In genomic region chr5:179271821-179272325, GRCh38 we compare ENCODE assay signal across 19 cellular contexts.
DNase-seq lines count a peak whose midpoint lies in the region; ATAC-seq, FAIRE-seq and TF ChIP-seq lines count a peak whose summit lies in the region.
"Had no signal": no experiment of that assay in that cellular context is flagged by ENCODE, and none has a peak within 500 bp of the region (broad histone marks: within the 10 kb centered on the region; RNA-seq: fewer than 3 reads in every experiment).

No MANE protein-coding gene starts in this region.

- TF ChIP-seq CTCF in Peyer's patch (IDR thresholded peaks at IDR 0.05) (no peak), choroid plexus epithelial cell (conservative IDR thresholded peaks at IDR 0.05; ENCODE audit: low read depth, low read length) (peak; percentile 6), HepG2 (CRISPR knock-in tag; IDR thresholded peaks at IDR 0.05) (0 out of 2 replicates have a peak, but pooled peaks have one; percentile 29)

- TF ChIP-seq POLR2A in Peyer's patch (IDR thresholded peaks at IDR 0.05) (no peak), HepG2 (IDR thresholded peaks at IDR 0.05; ENCODE audit: insufficient read depth in 1 of 2, low read depth in 2 of 2, low read length in 2 of 2) (no peak)

- WGBS in HepG2 (ENCODE audit: low lambda C conversion rate) = 36% methylated on average over 10 of the region's 13 CpGs

- no peak for TF ChIP-seq EP300 in HepG2 (IDR thresholded peaks at IDR 0.05; ENCODE audit: low read depth in 2 of 2, low read length in 2 of 2)
- TF ChIP-seq EP300 in HepG2 (CRISPR knock-in tag; IDR thresholded peaks at IDR 0.05; ENCODE audit: borderline replicate concordance) = no peak

- H3K4me1 ChIP-seq in Peyer's patch (peaks cover 0 to 4% (median 0%) of the 10 kb centered on the region in 4 donors), HepG2 (ENCODE audit: insufficient read depth, low read length) (peaks cover 42% of the 10 kb centered on the region), skeletal muscle tissue (ENCODE audit: control insufficient read depth in 3 of 3, insufficient read depth in 3 of 3, low read length in 3 of 3) (peaks cover 61 to 79% (median 71%) of the 10 kb centered on the region in 3 donors)
- H3K4me1 ChIP-seq: Caco-2 had no signal

- CTCF ChIA-PET in HepG2 (lab: Yijun Ruan, JAX; ENCODE audit: low intra/inter-chr PET ratio, low total read pairs) = no interaction called here

- H2AFZ ChIP-seq in HepG2 (ENCODE audit: low read length) = no peak overlapping the region

- H3K79me2 ChIP-seq in HepG2 (ENCODE audit: insufficient read depth, low read length) = no peaks in the 10 kb centered on the region

- no peaks in the 10 kb centered on the region for H4K20me1 ChIP-seq in HepG2 (ENCODE audit: insufficient read depth, low read length)

- FAIRE-seq in HepG2 (lab: Jason Lieb, UNC) = no peak

- H3K9ac ChIP-seq in HepG2 (ENCODE audit: insufficient read depth, low read depth, low read length) (no peak overlapping the region), skeletal muscle tissue (ENCODE audit: low read depth in 1 of 3, low read length in 3 of 3) (no peak overlapping the region)

- BruUV-seq in HepG2 (replicated peaks; lab: Mats Ljungman, UMichigan) = no TSS peak

- H3K27me3 ChIP-seq in Peyer's patch (no peaks in the 10 kb centered on the region), HepG2 (ENCODE audit: control insufficient read depth in 1 of 2, insufficient read depth in 2 of 2, low read length in 2 of 2) (no peaks in the 10 kb centered on the region; a peak in 2 of 5 replicates), skeletal muscle tissue (ENCODE audit: control insufficient read depth in 3 of 3, insufficient read depth in 3 of 3, low read length in 3 of 3) (peaks cover 0 to 2% (median 0%) of the 10 kb centered on the region in 3 donors)

- no peaks in the 10 kb centered on the region for H3K36me3 ChIP-seq in Peyer's patch
- H3K36me3 ChIP-seq in HepG2 (replicated peaks in 1 of 2; ENCODE audit: control insufficient read depth in 1 of 2, insufficient read depth in 2 of 2, low read length in 2 of 2) = no peaks in the 10 kb centered on the region
- H3K36me3 ChIP-seq in skeletal muscle tissue (ENCODE audit: control insufficient read depth in 3 of 3, insufficient read depth in 3 of 3, low read length in 3 of 3) = no peaks in the 10 kb centered on the region

- in situ Hi-C loops in HepG2 (cut with HindIII; ENCODE audit: extremely low pct_ligation_motif_present, low pct_unique_long_range_greater_than_20kb) = no loop called here

- no peak for TF ChIP-seq RAD21 in HepG2 (CRISPR knock-in tag; IDR thresholded peaks at IDR 0.05)

- POLR2A ChIA-PET in HepG2 (lab: Yijun Ruan, JAX) = no interaction called here

- DNase-seq in Peyer's patch = peak in 2 of 3 donors; percentile 19 to 40
- DNase-seq in choroid plexus epithelial cell (ENCODE audit: low read depth) = no peak
- no peak for DNase-seq in HepG2 (ENCODE audit: low spot score)
- no peak for DNase-seq in glomerular visceral epithelial cell (ENCODE audit: extremely low spot score)
- DNase-seq in stimulated activated CD4-positive, alpha-beta T cell treated with anti-CD3 and anti-CD28 coated beads, Interleukin-4, amount 100 ng/mL, for 24 hours = no peak
- no peak for DNase-seq in stimulated activated CD4-positive, alpha-beta T cell treated with anti-CD3 and anti-CD28 coated beads, Interleukin-1b, Interleukin-23, amount 100 ng/mL, for 48 hours
- no peak for DNase-seq in medulla oblongata (ENCODE audit: extremely low spot score)
- DNase-seq: EL; H7; hypothalamus; KBM-7; NCI-H2107; NCI-H524 treated with DMSO at 0.1 percent for 48 hours; nucleus accumbens; SHP77; stimulated activated CD4-positive, alpha-beta T cell treated with anti-CD3 and anti-CD28 coated beads, Interleukin-4, amount 100 ng/mL, for 1 hour had no signal

- no peak overlapping the region for H3K4me2 ChIP-seq in HepG2 (ENCODE audit: low read depth, low read length)

- peak; percentile 28 for ATAC-seq in HepG2

- H3K4me3 ChIP-seq in Peyer's patch (no peak overlapping the region), choroid plexus epithelial cell (ENCODE audit: low read depth, low read length) (no peak overlapping the region), HepG2 (replicated peaks in 1 of 3; ENCODE audit: insufficient read depth in 1 of 3, low read depth in 2 of 3, low read length in 3 of 3) (no peak overlapping the region), skeletal muscle tissue (ENCODE audit: low read length in 3 of 3) (no peak overlapping the region)

- intact Hi-C loops in HepG2 (cut with micrococcal nuclease; ENCODE audit: unreplicated experiment) = no loop called here

- H3K27ac ChIP-seq in Peyer's patch (no peak overlapping the region), HepG2 (ENCODE audit: extremely low read length, insufficient read depth, low read length) (no peak overlapping the region), skeletal muscle tissue (ENCODE audit: low read depth, low read length) (peak overlapping the region; percentile 7)
- H3K27ac ChIP-seq: VCaP had no signal

- H3K9me3 ChIP-seq in Peyer's patch = no peaks in the 10 kb centered on the region
- H3K9me3 ChIP-seq in HepG2 (ENCODE audit: low read length) = no peaks in the 10 kb centered on the region
- H3K9me3 ChIP-seq in skeletal muscle tissue (ENCODE audit: control insufficient read depth in 3 of 3, low read length in 3 of 3) = no peaks in the 10 kb centered on the region
- H3K9me3 ChIP-seq: Caco-2 had no signal

TF ChIP-seq in HepG2, 621 proteins besides CTCF, POLR2A, EP300 and RAD21:
- TF ChIP-seq RBM39 (IDR thresholded peaks at IDR 0.05; ENCODE audit: low read depth, low read length, poor library complexity, severe bottlenecking) = no peak
- no peak for TF ChIP-seq TEAD3 (CRISPR knock-in tag; optimal IDR thresholded peaks at IDR 0.05; ENCODE audit: borderline replicate concordance)
- TF ChIP-seq ZKSCAN8 (CRISPR knock-in tag; IDR thresholded peaks at IDR 0.05; ENCODE audit: borderline replicate concordance) = no peak
- TF ChIP-seq STAG1 (CRISPR knock-in tag; IDR thresholded peaks at IDR 0.05) = peak; percentile 23; the same call in 1 of the 2 replicates
- 0 out of 2 replicates have a peak, but pooled peaks have one; percentile 20 for TF ChIP-seq ZFX (CRISPR knock-in tag; IDR thresholded peaks at IDR 0.05; ENCODE audit: low read depth)
- TF ChIP-seq CBFB (CRISPR knock-in tag; IDR thresholded peaks at IDR 0.05) = no peak
- TF ChIP-seq ZFP41 (CRISPR knock-in tag; IDR thresholded peaks at IDR 0.05; ENCODE audit: borderline replicate concordance) = no peak
TF ChIP-seq in HepG2: peak in this region for 2.

Comparison
In these comparisons a context has a peak if more than half of its experiments do, and no peak if none do; other contexts are left out.
1. DNase-seq: peak in Peyer's patch (2 of 3); none in choroid plexus epithelial cell (single experiment), HepG2 (single experiment), glomerular visceral epithelial cell (single experiment), stimulated activated CD4-positive, alpha-beta T cell treated with anti-CD3 and anti-CD28 coated beads, Interleukin-4, amount 100 ng/mL, for 24 hours (single experiment), stimulated activated CD4-positive, alpha-beta T cell treated with anti-CD3 and anti-CD28 coated beads, Interleukin-1b, Interleukin-23, amount 100 ng/mL, for 48 hours (single experiment) and medulla oblongata (single experiment).
2. CTCF ChIP-seq: peak in choroid plexus epithelial cell (single experiment) and HepG2 (single experiment); none in Peyer's patch (0 of 6).